ENCODE assay signal across 1 cellular context in the genomic region with DNA sequence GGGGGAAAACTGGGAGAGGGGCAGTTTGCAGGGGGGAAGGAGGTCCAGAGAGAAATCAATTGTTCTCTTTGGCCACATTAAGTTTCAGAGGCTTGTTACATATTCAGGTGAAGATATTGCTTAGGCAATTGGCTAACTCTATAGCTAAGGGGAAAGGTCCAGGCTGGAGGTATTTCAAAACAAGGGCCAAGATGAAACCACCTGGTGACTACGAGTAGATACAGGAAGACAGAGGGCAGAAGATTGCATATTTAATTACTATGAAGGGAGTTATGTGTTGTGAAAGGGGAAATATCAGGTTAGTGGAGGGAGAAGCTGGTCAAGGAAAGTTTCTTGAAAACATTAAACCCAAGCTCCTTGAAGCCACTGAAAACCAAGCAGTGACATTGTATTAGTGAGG.
TF ChIP-seq lines count a peak whose summit lies in the region.

No MANE protein-coding gene starts in this region.

TF ChIP-seq in HCT116, 20 proteins besides CTCF, POLR2A, EP300 and RAD21 (continued from another document):
- TF ChIP-seq REST (IDR thresholded peaks at IDR 0.05; ENCODE audit: low read depth) (no peak), SRF (IDR thresholded peaks at IDR 0.05; ENCODE audit: low read depth) (no peak), CBX3 (IDR thresholded peaks at IDR 0.05; ENCODE audit: low read depth) (no peak), ZBTB33 (IDR thresholded peaks at IDR 0.05; ENCODE audit: extremely low read depth, insufficient replicate concordance, low read length) (no peak), EZH2 (IDR thresholded peaks at IDR 0.05) (no peak), POLR2AphosphoS5 (IDR thresholded peaks at IDR 0.05; ENCODE audit: low read depth, low read length) (no peak), EZH2phosphoT487 (IDR thresholded peaks at IDR 0.05; ENCODE audit: borderline replicate concordance) (no peak), ELF1 (IDR thresholded peaks at IDR 0.05; ENCODE audit: borderline replicate concordance, low read depth) (no peak), SIN3A (IDR thresholded peaks at IDR 0.05; ENCODE audit: low read depth) (no peak)
- TF ChIP-seq, protein P1, sequence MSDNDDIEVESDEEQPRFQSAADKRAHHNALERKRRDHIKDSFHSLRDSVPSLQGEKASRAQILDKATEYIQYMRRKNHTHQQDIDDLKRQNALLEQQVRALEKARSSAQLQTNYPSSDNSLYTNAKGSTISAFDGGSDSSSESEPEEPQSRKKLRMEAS (IDR thresholded peaks at IDR 0.05), result no peak
- TF ChIP-seq, protein P2, sequence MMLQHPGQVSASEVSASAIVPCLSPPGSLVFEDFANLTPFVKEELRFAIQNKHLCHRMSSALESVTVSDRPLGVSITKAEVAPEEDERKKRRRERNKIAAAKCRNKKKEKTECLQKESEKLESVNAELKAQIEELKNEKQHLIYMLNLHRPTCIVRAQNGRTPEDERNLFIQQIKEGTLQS (IDR thresholded peaks at IDR 0.05), result no peak
TF ChIP-seq in HCT116: peak in this region for 0.
